23 cellular contexts compared by ENCODE assay signal in the genomic region with DNA sequence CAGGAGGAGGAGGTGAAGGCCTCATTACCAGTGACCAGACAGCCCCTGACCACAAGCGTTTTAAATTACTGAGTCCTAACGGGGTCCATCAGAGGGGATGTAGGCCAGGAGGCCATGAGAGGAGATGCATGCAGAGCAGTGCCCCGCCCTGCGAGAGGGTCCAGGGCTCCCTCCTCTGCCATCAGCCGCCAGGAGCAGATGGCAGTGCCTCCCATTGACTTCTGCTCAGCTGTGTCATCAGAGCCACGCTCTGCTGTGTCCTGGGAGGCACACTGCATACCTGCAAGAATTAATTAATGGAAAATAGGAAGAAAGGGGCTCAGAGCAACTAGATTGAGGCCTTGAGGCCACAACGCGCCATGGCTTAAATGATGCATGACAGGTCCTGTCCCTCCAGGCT.
"Had no signal": no experiment of that assay in that cellular context is flagged by ENCODE, and none has a peak within 500 bp of the region (broad histone marks: within the 10 kb centered on the region; RNA-seq: fewer than 3 reads in every experiment).

No MANE protein-coding gene starts in this region.

- H3K36me3 ChIP-seq: MG63, Peyer's patch, SJCRH30 had no signal

- H3K9me3 ChIP-seq: MG63, Peyer's patch, SJCRH30, SK-N-SH had no signal

- DNase-seq: activated CD4-positive, alpha-beta memory T cell treated with anti-CD3 and anti-CD28 coated beads, Interleukin-2, amount 10 ng/mL, durations not matched to agents 7 days and 5 days; activated CD4-positive, alpha-beta T cell treated with anti-CD3 and anti-CD28 coated beads, Interleukin-2, amount 50 U/mL, for 1 hour; activated CD4-positive, CD25-positive, alpha-beta regulatory T cell; activated gamma-delta T cell; activated naive CD4-positive, alpha-beta T cell treated with anti-CD3 and anti-CD28 coated beads for 36 hours; activated T-cell treated with anti-CD3 and anti-CD28 coated beads for 4 hours; activated T-cell treated with anti-CD3 and anti-CD28 coated beads, Interleukin-2, amount 50 U/mL, for 48 hours; amygdala; MG63; MV-4-11; NCI-H1092 treated with DMSO at 0.1 percent for 48 hours; NCI-H1417 treated with DMSO at 0.1 percent for 48 hours; NCI-H187; NCI-H2081 treated with DMSO at 0.1 percent for 48 hours; NCI-H226; Peyer's patch; Right ventricle myocardium superior; SJCRH30; SK-N-SH; T-helper 1 cell had no signal

- H3K27ac ChIP-seq: Peyer's patch, RWPE1, SJCRH30, VCaP had no signal

- ATAC-seq: activated T-helper 17 cell treated with anti-CD3 and anti-CD28 coated beads, Interleukin-2, amount 50 U/mL, for 72 hours had no signal

- H3K27me3 ChIP-seq: MG63, Peyer's patch, SJCRH30 had no signal

- H3K4me1 ChIP-seq: Peyer's patch, SJCRH30 had no signal

- H3K4me3 ChIP-seq: MG63, Peyer's patch, SJCRH30 had no signal
